In genomic region chr2:74552914-74553811, GRCh38 we compare ENCODE assay signal across 2 cellular contexts.
TF ChIP-seq lines count a peak whose summit lies in the region.

No MANE protein-coding gene starts in this region.

TF ChIP-seq in HEK293T, 16 proteins besides CTCF, POLR2A, EP300 and RAD21:
- TF ChIP-seq CTBP1 (IDR thresholded peaks at IDR 0.05; ENCODE audit: borderline replicate concordance) (no peak), HDGF (IDR thresholded peaks at IDR 0.05; ENCODE audit: borderline replicate concordance) (0 out of 2 replicates have a peak, but pooled peaks have one; percentile 46), SUZ12 (IDR thresholded peaks at IDR 0.05) (no peak), SP1 (IDR thresholded peaks at IDR 0.05) (no peak), TARDBP (IDR thresholded peaks at IDR 0.05) (no peak), FOXM1 (IDR thresholded peaks at IDR 0.05; ENCODE audit: borderline replicate concordance) (no peak)

TF ChIP-seq in HepG2, 621 proteins besides CTCF, POLR2A, EP300 and RAD21 (continues in another document):
- TF ChIP-seq ARHGAP35 (CRISPR knock-in tag; IDR thresholded peaks at IDR 0.05; ENCODE audit: borderline replicate concordance) (peak; percentile 40; the same call in 1 of the 2 replicates), ZNF251 (CRISPR knock-in tag; IDR thresholded peaks at IDR 0.05) (0 out of 2 replicates have a peak, but pooled peaks have one; percentile 77), YEATS4 (CRISPR knock-in tag; IDR thresholded peaks at IDR 0.05; ENCODE audit: borderline replicate concordance) (0 out of 2 replicates have a peak, but pooled peaks have one; percentile 16), TRIM22 (IDR thresholded peaks at IDR 0.05) (0 out of 2 replicates have a peak, but pooled peaks have one; percentile 33), FOXP1 (IDR thresholded peaks at IDR 0.05) (no peak), FOXP1 (CRISPR knock-in tag; IDR thresholded peaks at IDR 0.05) (peak; percentile 11; the same call in 1 of the 2 replicates), SRY (CRISPR knock-in tag; IDR thresholded peaks at IDR 0.05) (no peak), ZNF687 (CRISPR knock-in tag; IDR thresholded peaks at IDR 0.05) (peak; percentile 49), FOXP4 (CRISPR knock-in tag; IDR thresholded peaks at IDR 0.05) (0 out of 2 replicates have a peak, but pooled peaks have one; percentile 19), ZNF547 (CRISPR knock-in tag; IDR thresholded peaks at IDR 0.05) (no peak), DPF2 (CRISPR knock-in tag; IDR thresholded peaks at IDR 0.05; ENCODE audit: borderline replicate concordance, low read depth) (0 out of 2 replicates have a peak, but pooled peaks have one; percentile 1), ERF (CRISPR knock-in tag; IDR thresholded peaks at IDR 0.05) (0 out of 2 replicates have a peak, but pooled peaks have one; percentile 25), HNF4A (CRISPR knock-in tag; IDR thresholded peaks at IDR 0.05) (0 out of 2 replicates have a peak, but pooled peaks have one; percentile 13), NFKB2 (CRISPR knock-in tag; IDR thresholded peaks at IDR 0.05; ENCODE audit: borderline replicate concordance) (peak; percentile 70; the same call in 1 of the 2 replicates), ZNF234 (CRISPR knock-in tag; conservative IDR thresholded peaks at IDR 0.05) (no peak), THAP11 (CRISPR knock-in tag; IDR thresholded peaks at IDR 0.05) (peak; percentile 9; the same call in 1 of the 2 replicates), UBTF (CRISPR knock-in tag; IDR thresholded peaks at IDR 0.05) (peak; percentile 49), HDAC1 (CRISPR knock-in tag; IDR thresholded peaks at IDR 0.05) (peak; percentile 45; the same call in 1 of the 2 replicates), PATZ1 (CRISPR knock-in tag; IDR thresholded peaks at IDR 0.05) (peak; percentile 47), ZNF274 (CRISPR knock-in tag; IDR thresholded peaks at IDR 0.05) (peak; percentile 73; the same call in 1 of the 2 replicates), MTA1 (CRISPR knock-in tag; IDR thresholded peaks at IDR 0.05; ENCODE audit: borderline replicate concordance) (0 out of 2 replicates have a peak, but pooled peaks have one; percentile 18), HOXD1 (CRISPR knock-in tag; IDR thresholded peaks at IDR 0.05) (0 out of 2 replicates have a peak, but pooled peaks have one; percentile 55), ZNF580 (CRISPR knock-in tag; IDR thresholded peaks at IDR 0.05; ENCODE audit: borderline replicate concordance, low read depth) (0 out of 2 replicates have a peak, but pooled peaks have one; percentile 28), TBP (CRISPR knock-in tag; IDR thresholded peaks at IDR 0.05) (no peak), NR2F6 (IDR thresholded peaks at IDR 0.05) (peak; percentile 47; the same call in 1 of the 2 replicates), NR2F6 (CRISPR knock-in tag; IDR thresholded peaks at IDR 0.05) (peak; percentile 76), ARID5B (CRISPR knock-in tag; IDR thresholded peaks at IDR 0.05) (0 out of 2 replicates have a peak, but pooled peaks have one; percentile 47), GABPB1 (CRISPR knock-in tag; IDR thresholded peaks at IDR 0.05) (peak; percentile 39; the same call in 1 of the 2 replicates), HOMEZ (CRISPR knock-in tag; IDR thresholded peaks at IDR 0.05; ENCODE audit: low read depth) (no peak), IKZF5 (CRISPR knock-in tag; IDR thresholded peaks at IDR 0.05) (0 out of 2 replicates have a peak, but pooled peaks have one; percentile 54), SP4 (CRISPR knock-in tag; IDR thresholded peaks at IDR 0.05) (0 out of 2 replicates have a peak, but pooled peaks have one; percentile 49), EED (CRISPR knock-in tag; IDR thresholded peaks at IDR 0.05) (peak; percentile 11; the same call in 1 of the 2 replicates)
